12 cellular contexts compared by ENCODE assay signal in the genomic region with DNA sequence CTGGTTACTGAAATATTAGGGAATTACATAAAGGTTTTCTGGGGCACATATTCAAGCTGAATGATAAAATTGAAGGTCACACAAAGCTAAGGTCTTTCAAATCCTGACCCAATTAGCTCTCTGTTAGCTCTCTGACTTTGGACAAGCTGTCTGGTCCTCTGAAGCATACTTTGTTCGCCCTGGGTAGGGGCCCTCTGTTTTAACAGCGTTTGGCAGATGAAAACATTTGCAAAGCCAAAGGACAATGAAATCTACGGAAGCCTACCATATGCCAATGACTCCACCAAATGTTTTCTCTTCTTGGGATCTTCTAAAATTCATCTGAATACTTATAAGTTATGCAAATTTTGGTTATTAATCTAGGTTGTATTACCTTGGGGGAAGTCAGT. TPM values are rescaled to one million over a fixed set of nuclear protein-coding genes. Genes with fewer than 3 reads are reported as not detected.
DNase-seq lines count a peak whose midpoint lies in the region; ATAC-seq and TF ChIP-seq lines count a peak whose summit lies in the region.
"Had no signal": no experiment of that assay in that cellular context is flagged by ENCODE, and none has a peak within 500 bp of the region (broad histone marks: within the 10 kb centered on the region; RNA-seq: fewer than 3 reads in every experiment).

No MANE protein-coding gene starts in this region.

- POLR2A ChIA-PET in PC-3 (lab: Charles Lee; ENCODE audit: unreplicated experiment): interaction anchor here (0.5 kb wide), 1 partner anchor 8 kb away, joined by 3 read pairs; no protein-coding TSS in a partner anchor
- POLR2A ChIA-PET in activated CD4-positive, alpha-beta T cell treated with anti-CD3 and anti-CD28 coated beads, Interleukin-2, amount 10 ng/mL, durations not matched to agents 7 days and 5 days (lab: Charles Lee): no interaction called here

- 76 to 84% methylated on average over 3 of the region's 3 CpGs for WGBS in esophagus squamous epithelium, 2 donors

- H3K27me3 ChIP-seq in PC-3 (ENCODE audit: low read length): no peaks in the 10 kb centered on the region
- peaks cover 0 to 50% (median 0%) of the 10 kb centered on the region in 4 donors for H3K27me3 ChIP-seq in esophagus squamous epithelium
- H3K27me3 ChIP-seq in brain microvascular endothelial cell (replicated peaks): peaks cover 34% of the 10 kb centered on the region

- no peaks in the 10 kb centered on the region for H3K9me2 ChIP-seq in PC-3 (replicated peaks; ENCODE audit: low read length)

- in situ Hi-C loops in brain microvascular endothelial cell (cut with HindIII; ENCODE audit: low pct_ligation_motif_present, low sequenced_read_pairs): loop anchor here (25.0 kb wide), 1 partner anchor 237 kb away; no protein-coding TSS in a partner anchor

- BruUV-seq in PC-3 (replicated peaks; lab: Mats Ljungman, UMichigan): no TSS peak

- intact Hi-C loops in CD14-positive monocyte (cut with micrococcal nuclease): loop anchor here in 1 of 2 donors (10.0 kb wide), 1 partner anchor 51 kb away; no protein-coding TSS in a partner anchor
- intact Hi-C loops in PC-3 (cut with micrococcal nuclease): loop anchor here (1.0 kb wide), 1 partner anchor 15 kb away; no protein-coding TSS in a partner anchor
- intact Hi-C loops in esophagus squamous epithelium (cut with DNase I): no loop called here

- H4K20me1 ChIP-seq in PC-3 (ENCODE audit: low read length): no peaks in the 10 kb centered on the region

- H3K9ac ChIP-seq in PC-3 (ENCODE audit: low read length): peak overlapping the region; percentile 58

- H2AFZ ChIP-seq in PC-3 (ENCODE audit: low read length): peak overlapping the region; percentile 66

- peaks cover 70% of the 10 kb centered on the region for H3K4me1 Mint-ChIP-seq in CD14-positive monocyte
- H3K4me1 Mint-ChIP-seq in activated CD4-positive, alpha-beta T cell treated with anti-CD3 and anti-CD28 coated beads, Interleukin-2, amount 10 ng/mL, durations not matched to agents 7 days and 5 days: peaks cover 6% of the 10 kb centered on the region

- H3K9me3 Mint-ChIP-seq in CD14-positive monocyte: peaks cover 0 to 6% (median 0%) of the 10 kb centered on the region in 7 donors
- no peaks in the 10 kb centered on the region for H3K9me3 Mint-ChIP-seq in activated CD4-positive, alpha-beta T cell treated with anti-CD3 and anti-CD28 coated beads, Interleukin-2, amount 10 ng/mL, durations not matched to agents 7 days and 5 days

- H3K27ac ChIP-seq in PC-3 (ENCODE audit: low read length) (peak overlapping the region; percentile 72), esophagus squamous epithelium (peak overlapping the region; percentile 75 to 84 (median 79)), skin epidermis (peak overlapping the region in 15 of 21 experiments; percentile 29 to 66 (median 54)), brain microvascular endothelial cell (no peak overlapping the region)

- H3K4me3 Mint-ChIP-seq in CD14-positive monocyte: peak overlapping the region; percentile 58 to 80
- H3K4me3 Mint-ChIP-seq in activated CD4-positive, alpha-beta T cell treated with anti-CD3 and anti-CD28 coated beads, Interleukin-2, amount 10 ng/mL, durations not matched to agents 7 days and 5 days: no peak overlapping the region
- H3K4me3 Mint-ChIP-seq: activated CD8-positive, alpha-beta memory T cell treated with anti-CD3 and anti-CD28 coated beads, Interleukin-2, amount 10 ng/mL, durations not matched to agents 7 days and 5 days had no signal

- no peaks in the 10 kb centered on the region for H3K79me2 ChIP-seq in PC-3 (ENCODE audit: low read length)

- DNase-seq in CD14-positive monocyte (ENCODE audit: low spot score) (no peak), PC-3 (no peak), esophagus squamous epithelium (lab: John Stamatoyannopoulos, UW) (no peak), GM19240 (ENCODE audit: insufficient read length, low spot score) (no peak), brain microvascular endothelial cell (no peak)
- no peak for DNase-seq in activated CD4-positive, alpha-beta T cell treated with anti-CD3 and anti-CD28 coated beads, Interleukin-2, amount 10 ng/mL, durations not matched to agents 7 days and 5 days
- DNase-seq: NCI-H1417 treated with DMSO at 0.1 percent for 48 hours had no signal

- H3K9me3 ChIP-seq in PC-3 (ENCODE audit: low read length) (no peaks in the 10 kb centered on the region), esophagus squamous epithelium (no peaks in the 10 kb centered on the region)

- H3F3A ChIP-seq in PC-3 (ENCODE audit: low read length, unreplicated experiment): no peaks in the 10 kb centered on the region

- H3K4me1 ChIP-seq in PC-3 (ENCODE audit: insufficient read depth, low read length) (peaks cover 30% of the 10 kb centered on the region), esophagus squamous epithelium (peaks cover 12 to 45% (median 22%) of the 10 kb centered on the region in 3 donors)

- no peak for ATAC-seq in PC-3
- ATAC-seq in HG02938 (IDR thresholded peaks at IDR 0.05; ENCODE audit: unreplicated experiment): no peak

- H3K4me2 ChIP-seq in PC-3 (ENCODE audit: low read length): peak overlapping the region; percentile 67

- H3K36me3 Mint-ChIP-seq in CD14-positive monocyte: peaks cover 0 to 9% of the 10 kb centered on the region in 2 donors
- H3K36me3 Mint-ChIP-seq in activated CD4-positive, alpha-beta T cell treated with anti-CD3 and anti-CD28 coated beads, Interleukin-2, amount 10 ng/mL, durations not matched to agents 7 days and 5 days (ENCODE audit: low read depth): no peaks in the 10 kb centered on the region
- H3K36me3 Mint-ChIP-seq: activated CD8-positive, alpha-beta memory T cell treated with anti-CD3 and anti-CD28 coated beads, Interleukin-2, amount 10 ng/mL, durations not matched to agents 7 days and 5 days had no signal

- CTCF ChIA-PET in PC-3 (lab: Charles Lee): interaction anchor here (0.6 kb wide), 1 partner anchor 750 kb away, joined by 4 read pairs; no protein-coding TSS in a partner anchor
- CTCF ChIA-PET in activated CD4-positive, alpha-beta T cell treated with anti-CD3 and anti-CD28 coated beads, Interleukin-2, amount 10 ng/mL, durations not matched to agents 7 days and 5 days (lab: Charles Lee): interaction anchor here (0.5 to 1.0 kb wide), 3 partner anchors 16 to 535 kb away, joined by 3 read pairs; no protein-coding TSS in a partner anchor

- H3K27me3 Mint-ChIP-seq in CD14-positive monocyte (ENCODE audit: low read depth in 3 of 3): peaks cover 41 to 55% (median 47%) of the 10 kb centered on the region in 3 donors
- peaks cover 73% of the 10 kb centered on the region for H3K27me3 Mint-ChIP-seq in activated CD4-positive, alpha-beta T cell treated with anti-CD3 and anti-CD28 coated beads, Interleukin-2, amount 10 ng/mL, durations not matched to agents 7 days and 5 days

- peak overlapping the region; percentile 83 to 98 (median 93) for H3K27ac Mint-ChIP-seq in CD14-positive monocyte
- H3K27ac Mint-ChIP-seq in activated CD4-positive, alpha-beta T cell treated with anti-CD3 and anti-CD28 coated beads, Interleukin-2, amount 10 ng/mL, durations not matched to agents 7 days and 5 days: no peak overlapping the region
- H3K27ac Mint-ChIP-seq: activated CD8-positive, alpha-beta memory T cell treated with anti-CD3 and anti-CD28 coated beads, Interleukin-2, amount 10 ng/mL, durations not matched to agents 7 days and 5 days had no signal

- TF ChIP-seq POLR2A in esophagus squamous epithelium (IDR thresholded peaks at IDR 0.05): no peak

- H3K4me3 ChIP-seq in PC-3 (ENCODE audit: low read length) (peak overlapping the region; percentile 22; the same call in 1 of the 2 replicates), esophagus squamous epithelium (peak overlapping the region in 1 of 4 donors; percentile 52), skin epidermis (no peak overlapping the region), brain microvascular endothelial cell (ENCODE audit: low read depth, low read length) (no peak overlapping the region)

- TF ChIP-seq CTCF in CD14-positive monocyte (IDR thresholded peaks at IDR 0.05): no peak
- TF ChIP-seq CTCF in PC-3 (conservative IDR thresholded peaks at IDR 0.05; ENCODE audit: low read depth, low read length): no peak
- TF ChIP-seq CTCF in esophagus squamous epithelium (IDR thresholded peaks at IDR 0.05): no peak
- no peak for TF ChIP-seq CTCF in brain microvascular endothelial cell (IDR thresholded peaks at IDR 0.05; ENCODE audit: low read depth, low read length, missing control alignments)

- H3K36me3 ChIP-seq in PC-3 (ENCODE audit: low read depth, low read length) (no peaks in the 10 kb centered on the region), esophagus squamous epithelium (no peaks in the 10 kb centered on the region), brain microvascular endothelial cell (replicated peaks) (no peaks in the 10 kb centered on the region)

RNA-seq across cellular contexts. Expression of gene GJA3, which starts 14.5 kb away (rescaled TPM):
- polyA plus RNA-seq in CD14-positive monocyte: not detected
- 0.55 and 1.2 TPM in 2 replicates for total RNA-seq in PC-3 (2014; rRNA removed)
- 1 to 10 TPM in 2 of 4 donors, under 1 TPM in 2; 0.45 to 1.3 (median 1.00) TPM for total RNA-seq in esophagus squamous epithelium
- under 1 TPM; 0.05 to 0.10 TPM for total RNA-seq in activated CD4-positive, alpha-beta T cell treated with anti-CD3 and anti-CD28 coated beads, Interleukin-2, amount 10 ng/mL, durations not matched to agents 7 days and 5 days

RNA-seq across cellular contexts. Expression of gene GJB2, which starts 17.3 kb away (rescaled TPM):
- not detected for polyA plus RNA-seq in CD14-positive monocyte
- total RNA-seq in PC-3 (2014; rRNA removed): 46.5 and 53.0 TPM in 2 replicates
- total RNA-seq in esophagus squamous epithelium: 1,000 to 10,000 TPM in 2 of 4 donors, 100 to 1,000 TPM in 2; 301 to 1,758 (median 1,011) TPM
- 1 to 10 TPM; 5.4 to 5.6 TPM for total RNA-seq in activated CD4-positive, alpha-beta T cell treated with anti-CD3 and anti-CD28 coated beads, Interleukin-2, amount 10 ng/mL, durations not matched to agents 7 days and 5 days
- total RNA-seq: G401 had no signal

RNA-seq across cellular contexts. Expression of gene GJB6, which starts 56.7 kb away (rescaled TPM):
- not detected for polyA plus RNA-seq in CD14-positive monocyte
- total RNA-seq in PC-3 (2014; rRNA removed) (0.52 and 0.84 TPM in 2 replicates), esophagus squamous epithelium (100 to 1,000 TPM; 147 to 460 (median 386) TPM)
- 1 to 10 TPM; 4.7 to 6.1 TPM for total RNA-seq in activated CD4-positive, alpha-beta T cell treated with anti-CD3 and anti-CD28 coated beads, Interleukin-2, amount 10 ng/mL, durations not matched to agents 7 days and 5 days
- total RNA-seq: G401, right cardiac atrium had no signal

Comparison
In these comparisons a context has a peak if more than half of its experiments do, and no peak if none do; other contexts are left out.
1. RNA of gene GJB6, which starts 56.7 kb away (total RNA-seq): 147 to 460 TPM in esophagus squamous epithelium; 4.7 to 6.1 TPM in activated CD4-positive, alpha-beta T cell treated with anti-CD3 and anti-CD28 coated beads, Interleukin-2, amount 10 ng/mL, durations not matched to agents 7 days and 5 days and 0.52 to 0.84 TPM in PC-3; every median in the first group is over 10 times any median in the second.